8 cellular contexts compared by ENCODE assay signal in genomic region chr1:16440150-16440479, GRCh38. TPM values are rescaled to one million over a fixed set of nuclear protein-coding genes. Genes with fewer than 3 reads are reported as not detected.
A peak's percentile ranks its signal among the peaks of the same experiment; 100 is the strongest.
DNase-seq lines count a peak whose midpoint lies in the region; ATAC-seq and TF ChIP-seq lines count a peak whose summit lies in the region.

No MANE protein-coding gene starts in this region.

- H3K9me3 Mint-ChIP-seq in activated naive CD8-positive, alpha-beta T cell treated with anti-CD3 and anti-CD28 coated beads, Interleukin-2, amount 10 ng/mL, durations not matched to agents 7 days and 5 days: no peaks in the 10 kb centered on the region

- no peak for TF ChIP-seq POLR2A in upper lobe of left lung (IDR thresholded peaks at IDR 0.05)

- H3K27me3 Mint-ChIP-seq in activated naive CD8-positive, alpha-beta T cell treated with anti-CD3 and anti-CD28 coated beads, Interleukin-2, amount 10 ng/mL, durations not matched to agents 7 days and 5 days: peaks cover 4% of the 10 kb centered on the region

- peak overlapping the region; percentile 86 for H3K4me3 Mint-ChIP-seq in activated naive CD8-positive, alpha-beta T cell treated with anti-CD3 and anti-CD28 coated beads, Interleukin-2, amount 10 ng/mL, durations not matched to agents 7 days and 5 days

- peak overlapping the region; percentile 86 to 96 (median 94) for H3K27ac ChIP-seq in upper lobe of left lung

- H3K27me3 ChIP-seq in kidney epithelial cell (ENCODE audit: control insufficient read depth, insufficient read depth, low read length): no peaks in the 10 kb centered on the region
- H3K27me3 ChIP-seq in upper lobe of left lung: no peaks in the 10 kb centered on the region

- POLR2A ChIA-PET in activated naive CD8-positive, alpha-beta T cell treated with anti-CD3 and anti-CD28 coated beads, Interleukin-2, amount 10 ng/mL, durations not matched to agents 7 days and 5 days (lab: Charles Lee): interaction anchor here (0.6 to 2.8 kb wide), 10 partner anchors 15 to 88 kb away, joined by 3 to 28 read pairs (median 6); partner anchors contain the start of genes FBXO42, RNU1-1 and SZRD1

- H3K27ac Mint-ChIP-seq in activated naive CD8-positive, alpha-beta T cell treated with anti-CD3 and anti-CD28 coated beads, Interleukin-2, amount 10 ng/mL, durations not matched to agents 7 days and 5 days: peak overlapping the region; percentile 76

- DNase-seq in NCI-H1105 (lab: John Stamatoyannopoulos, UW) (peak; percentile 57), NCI-H1105 treated with DMSO at 0.1 percent for 48 hours (lab: John Stamatoyannopoulos, UW) (no peak), kidney epithelial cell (ENCODE audit: low read depth) (no peak), upper lobe of left lung (no peak), NCI-H1694 (lab: John Stamatoyannopoulos, UW) (no peak)
- peak; percentile 38 for DNase-seq in activated naive CD8-positive, alpha-beta T cell treated with anti-CD3 and anti-CD28 coated beads, Interleukin-2, amount 10 ng/mL, durations not matched to agents 7 days and 5 days

- TF ChIP-seq CTCF in kidney epithelial cell (IDR thresholded peaks at IDR 0.05; ENCODE audit: insufficient read depth, low read length, poor library complexity, severe bottlenecking) (no peak), upper lobe of left lung (IDR thresholded peaks at IDR 0.05) (no peak)

- 35 to 44% methylated on average over 7 of the region's 7 CpGs for WGBS in upper lobe of left lung, 2 donors

- peaks cover 10% of the 10 kb centered on the region for H3K36me3 Mint-ChIP-seq in activated naive CD8-positive, alpha-beta T cell treated with anti-CD3 and anti-CD28 coated beads, Interleukin-2, amount 10 ng/mL, durations not matched to agents 7 days and 5 days

- no peak for TF ChIP-seq EP300 in upper lobe of left lung (IDR thresholded peaks at IDR 0.05)

- peaks cover 3% of the 10 kb centered on the region for H3K36me3 ChIP-seq in kidney epithelial cell (ENCODE audit: control insufficient read depth, insufficient read depth, low read length)
- peaks cover 4 to 21% (median 6%) of the 10 kb centered on the region in 4 donors for H3K36me3 ChIP-seq in upper lobe of left lung

- H3K9me3 ChIP-seq in upper lobe of left lung: no peaks in the 10 kb centered on the region

- H3K4me1 Mint-ChIP-seq in activated naive CD8-positive, alpha-beta T cell treated with anti-CD3 and anti-CD28 coated beads, Interleukin-2, amount 10 ng/mL, durations not matched to agents 7 days and 5 days: peaks cover 23% of the 10 kb centered on the region

- ATAC-seq in HG03064 (IDR thresholded peaks at IDR 0.05; ENCODE audit: low read depth, unreplicated experiment) (peak; percentile 22), upper lobe of left lung (ENCODE audit: low FRiP score in 2 of 2) (peak in 1 of 2 donors; percentile 20), HG02981 (IDR thresholded peaks at IDR 0.05; ENCODE audit: unreplicated experiment) (no peak)
- peak; percentile 16 for ATAC-seq in activated naive CD8-positive, alpha-beta T cell treated with anti-CD3 and anti-CD28 coated beads, Interleukin-2, amount 10 ng/mL, durations not matched to agents 7 days and 5 days (ENCODE audit: low read depth)

- peaks cover 30 to 39% (median 35%) of the 10 kb centered on the region in 4 donors for H3K4me1 ChIP-seq in upper lobe of left lung

- H3K4me3 ChIP-seq in kidney epithelial cell (ENCODE audit: low read depth, low read length) (peak overlapping the region; percentile 97), upper lobe of left lung (peak overlapping the region in 3 of 4 donors; percentile 69 to 86 (median 85))

RNA-seq across cellular contexts. Expression of gene NECAP2, which starts 0.4 kb away (rescaled TPM):
- total RNA-seq in activated naive CD8-positive, alpha-beta T cell treated with anti-CD3 and anti-CD28 coated beads, Interleukin-2, amount 10 ng/mL, durations not matched to agents 7 days and 5 days: 100 to 1,000 TPM; 110 to 111 TPM
- 135 and 145 TPM in 2 replicates for total RNA-seq in kidney epithelial cell
- 10 to 100 TPM; 61.9 to 96.4 (median 87.1) TPM for total RNA-seq in upper lobe of left lung

RNA-seq across cellular contexts. Expression of gene SPATA21, which starts 2.9 kb away (rescaled TPM):
- total RNA-seq in activated naive CD8-positive, alpha-beta T cell treated with anti-CD3 and anti-CD28 coated beads, Interleukin-2, amount 10 ng/mL, durations not matched to agents 7 days and 5 days: not detected
- total RNA-seq in kidney epithelial cell: not detected in 2 replicates
- not detected for total RNA-seq in upper lobe of left lung

Comparison
In these comparisons a context has a peak if more than half of its experiments do, and no peak if none do; other contexts are left out.
1. DNase-seq: peak in NCI-H1105 (single experiment) and activated naive CD8-positive, alpha-beta T cell treated with anti-CD3 and anti-CD28 coated beads, Interleukin-2, amount 10 ng/mL, durations not matched to agents 7 days and 5 days (single experiment); none in NCI-H1105 treated with DMSO at 0.1 percent for 48 hours (single experiment), kidney epithelial cell (single experiment), upper lobe of left lung (0 of 2) and NCI-H1694 (single experiment).